20 cellular contexts compared by ENCODE assay signal in the genomic region with DNA sequence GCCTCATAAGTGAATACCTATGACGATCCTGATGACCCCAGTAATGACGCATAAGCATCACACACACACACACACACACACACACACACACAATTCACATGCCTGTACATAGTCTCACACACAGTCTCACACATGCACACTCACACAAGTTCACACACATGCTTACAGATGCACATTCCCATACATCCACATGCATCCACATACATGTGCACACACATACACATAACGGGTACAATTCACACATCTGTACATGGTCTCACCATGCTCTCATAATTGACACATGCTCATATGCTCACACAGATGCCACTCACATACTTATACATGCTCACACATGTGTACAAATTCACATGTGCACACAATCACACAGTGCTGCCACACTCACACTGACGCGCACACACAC.
A peak's percentile ranks its signal among the peaks of the same experiment; 100 is the strongest.
DNase-seq lines count a peak whose midpoint lies in the region; ATAC-seq, FAIRE-seq and TF ChIP-seq lines count a peak whose summit lies in the region.
"Had no signal": no experiment of that assay in that cellular context is flagged by ENCODE, and none has a peak within 500 bp of the region (broad histone marks: within the 10 kb centered on the region; RNA-seq: fewer than 3 reads in every experiment).

No MANE protein-coding gene starts in this region.

- H3K4me3 ChIP-seq in A549 (no peak overlapping the region), osteoblast (ENCODE audit: insufficient read depth, low read length) (no peak overlapping the region), thyroid gland (replicated peaks in 1 of 3) (no peak overlapping the region)
- H3K4me3 ChIP-seq: GM23248 had no signal

- ATAC-seq in A549, result no peak
- no peak for ATAC-seq in GM21360 (IDR thresholded peaks at IDR 0.05; ENCODE audit: unreplicated experiment)
- ATAC-seq: HCT116 had no signal

- no peaks in the 10 kb centered on the region for H3K4me1 ChIP-seq in A549
- H3K4me1 ChIP-seq in osteoblast (ENCODE audit: insufficient read depth, low read length), result no peaks in the 10 kb centered on the region
- no peaks in the 10 kb centered on the region for H3K4me1 ChIP-seq in thyroid gland

- TF ChIP-seq EP300 in A549 (IDR thresholded peaks at IDR 0.05), result no peak

- H3K79me2 ChIP-seq in osteoblast (ENCODE audit: insufficient read depth, low read length), result no peaks in the 10 kb centered on the region

- H3K27me3 ChIP-seq in osteoblast (ENCODE audit: insufficient read depth, low read length), result no peaks in the 10 kb centered on the region
- no peaks in the 10 kb centered on the region for H3K27me3 ChIP-seq in thyroid gland

- DNase-seq in A549 (ENCODE audit: low read depth in 1 of 2, low spot score in 1 of 2) (no peak), HTR-8/SVneo (ENCODE audit: insufficient read length, low spot score) (no peak), glutamatergic neuron (no peak), osteoblast (ENCODE audit: insufficient read length, low spot score, missing footprints) (peak; percentile 61), thyroid gland (no peak), NCI-H146 treated with DMSO at 0.1 percent for 48 hours (lab: John Stamatoyannopoulos, UW; ENCODE audit: unreplicated experiment) (no peak)
- DNase-seq: 8988T; C1 segment of cervical spinal cord; Calu3; CD4-positive, alpha-beta memory T cell; COR-L47; DMS53; DMS79 treated with DMSO at 0.1 percent for 48 hours; GF-D8; GM23248; H9; HFFc6 had no signal

- peaks cover 11% of the 10 kb centered on the region for H3K36me3 Mint-ChIP-seq in glutamatergic neuron (ENCODE audit: unreplicated experiment)
- H3K36me3 Mint-ChIP-seq: CD4-positive, alpha-beta memory T cell had no signal

- H4K20me1 ChIP-seq in osteoblast (ENCODE audit: insufficient read depth, low read length), result no peaks in the 10 kb centered on the region

- no peak overlapping the region for H3K27ac ChIP-seq in A549
- H3K27ac ChIP-seq in osteoblast (ENCODE audit: low read depth, low read length), result no peak overlapping the region
- no peak overlapping the region for H3K27ac ChIP-seq in thyroid gland
- H3K27ac ChIP-seq: GM23248 had no signal

- no peak overlapping the region for H3K4me3 Mint-ChIP-seq in glutamatergic neuron (ENCODE audit: unreplicated experiment)
- H3K4me3 Mint-ChIP-seq: CD4-positive, alpha-beta memory T cell; H9; HFFc6 had no signal

- H3K36me3 ChIP-seq in osteoblast (ENCODE audit: insufficient read depth, low read length) (no peaks in the 10 kb centered on the region), thyroid gland (no peaks in the 10 kb centered on the region)

- TF ChIP-seq CTCF in A549 (IDR thresholded peaks at IDR 0.05) (no peak), glutamatergic neuron (IDR thresholded peaks at IDR 0.05; ENCODE audit: partially characterized antibody, unreplicated experiment) (no peak), osteoblast (IDR thresholded peaks at IDR 0.05; ENCODE audit: extremely low read depth, low read depth, low read length) (no peak), thyroid gland (IDR thresholded peaks at IDR 0.05) (no peak)

- no peak overlapping the region for H3K4me2 ChIP-seq in A549
- no peak overlapping the region for H3K4me2 ChIP-seq in osteoblast (ENCODE audit: insufficient read depth, low read length)

- POLR2A ChIA-PET in A549 (lab: Yijun Ruan, JAX), result no interaction called here

- no peak overlapping the region for H2AFZ ChIP-seq in osteoblast (ENCODE audit: low read length)
- H2AFZ ChIP-seq: GM23248 had no signal

- peaks cover 11% of the 10 kb centered on the region for H3K4me1 Mint-ChIP-seq in glutamatergic neuron (ENCODE audit: low read depth, unreplicated experiment)
- H3K4me1 Mint-ChIP-seq: CD4-positive, alpha-beta memory T cell had no signal

- no peak for TF ChIP-seq POLR2A in A549 (IDR thresholded peaks at IDR 0.05; ENCODE audit: low read length)
- no peak for TF ChIP-seq POLR2A in thyroid gland (IDR thresholded peaks at IDR 0.05)

- H3K27ac Mint-ChIP-seq in glutamatergic neuron (ENCODE audit: unreplicated experiment), result peak overlapping the region; percentile 24
- H3K27ac Mint-ChIP-seq: CD4-positive, alpha-beta memory T cell; HFFc6 had no signal

- H3K9me3 ChIP-seq in A549, result no peaks in the 10 kb centered on the region
- H3K9me3 ChIP-seq in osteoblast (ENCODE audit: low read depth, low read length), result no peaks in the 10 kb centered on the region
- H3K9me3 ChIP-seq in thyroid gland, result no peaks in the 10 kb centered on the region

- peaks cover 16% of the 10 kb centered on the region for H3K27me3 Mint-ChIP-seq in glutamatergic neuron (ENCODE audit: unreplicated experiment)

- peaks cover 14% of the 10 kb centered on the region for H3K9me3 Mint-ChIP-seq in glutamatergic neuron (ENCODE audit: unreplicated experiment)

- CTCF ChIA-PET in A549 (lab: Yijun Ruan, JAX), result no interaction called here

- intact Hi-C loops in thyroid gland (cut with DNase I), result no loop called here

- 65% methylated on average over 5 of the region's 5 CpGs for WGBS in A549 (ENCODE audit: missing lambda C conversion rate)
- 88 to 92% methylated on average over 5 of the region's 5 CpGs for WGBS in thyroid gland, 2 donors

- FAIRE-seq in A549 (lab: Jason Lieb, UNC), result peak; percentile 65
- FAIRE-seq in HTR-8/SVneo (lab: Jason Lieb, UNC), result peak; percentile 63
- FAIRE-seq: GM18507 had no signal

- no peak for TF ChIP-seq RAD21 in A549 (conservative IDR thresholded peaks at IDR 0.05 in 1 of 2, IDR thresholded peaks at IDR 0.05 in 1 of 2)

TF ChIP-seq in A549, 52 proteins besides CTCF, POLR2A, EP300 and RAD21:
- TF ChIP-seq KDM1A (IDR thresholded peaks at IDR 0.05; ENCODE audit: low read depth) (no peak), CEBPB (IDR thresholded peaks at IDR 0.05) (no peak), SREBF2 (IDR thresholded peaks at IDR 0.05) (no peak), CHD4 (IDR thresholded peaks at IDR 0.05; ENCODE audit: borderline replicate concordance) (no peak), GATA3 (IDR thresholded peaks at IDR 0.05; ENCODE audit: borderline replicate concordance) (no peak), NPAS2 (CRISPR knock-in tag; IDR thresholded peaks at IDR 0.05; ENCODE audit: borderline replicate concordance) (no peak), JUN (IDR thresholded peaks at IDR 0.05) (no peak), MAFK (IDR thresholded peaks at IDR 0.05; ENCODE audit: partially characterized antibody) (no peak), HDAC2 (IDR thresholded peaks at IDR 0.05) (no peak), TP53 (CRISPR knock-in tag; IDR thresholded peaks at IDR 0.05) (no peak)
- TF ChIP-seq, protein P1, sequence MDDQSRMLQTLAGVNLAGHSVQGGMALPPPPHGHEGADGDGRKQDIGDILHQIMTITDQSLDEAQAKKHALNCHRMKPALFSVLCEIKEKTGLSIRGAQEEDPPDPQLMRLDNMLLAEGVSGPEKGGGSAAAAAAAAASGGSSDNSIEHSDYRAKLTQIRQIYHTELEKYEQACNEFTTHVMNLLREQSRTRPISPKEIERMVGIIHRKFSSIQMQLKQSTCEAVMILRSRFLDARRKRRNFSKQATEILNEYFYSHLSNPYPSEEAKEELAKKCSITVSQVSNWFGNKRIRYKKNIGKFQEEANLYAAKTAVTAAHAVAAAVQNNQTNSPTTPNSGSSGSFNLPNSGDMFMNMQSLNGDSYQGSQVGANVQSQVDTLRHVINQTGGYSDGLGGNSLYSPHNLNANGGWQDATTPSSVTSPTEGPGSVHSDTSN (IDR thresholded peaks at IDR 0.05), result no peak
- TF ChIP-seq, protein P2, sequence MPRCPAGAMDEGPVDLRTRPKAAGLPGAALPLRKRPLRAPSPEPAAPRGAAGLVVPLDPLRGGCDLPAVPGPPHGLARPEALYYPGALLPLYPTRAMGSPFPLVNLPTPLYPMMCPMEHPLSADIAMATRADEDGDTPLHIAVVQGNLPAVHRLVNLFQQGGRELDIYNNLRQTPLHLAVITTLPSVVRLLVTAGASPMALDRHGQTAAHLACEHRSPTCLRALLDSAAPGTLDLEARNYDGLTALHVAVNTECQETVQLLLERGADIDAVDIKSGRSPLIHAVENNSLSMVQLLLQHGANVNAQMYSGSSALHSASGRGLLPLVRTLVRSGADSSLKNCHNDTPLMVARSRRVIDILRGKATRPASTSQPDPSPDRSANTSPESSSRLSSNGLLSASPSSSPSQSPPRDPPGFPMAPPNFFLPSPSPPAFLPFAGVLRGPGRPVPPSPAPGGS (IDR thresholded peaks at IDR 0.05), result no peak
